In genomic region chr3:69324362-69325025, GRCh38 we compare ENCODE assay signal across 8 cellular contexts.
DNase-seq lines count a peak whose midpoint lies in the region; ATAC-seq, FAIRE-seq and TF ChIP-seq lines count a peak whose summit lies in the region.
"Had no signal": no experiment of that assay in that cellular context is flagged by ENCODE, and none has a peak within 500 bp of the region (broad histone marks: within the 10 kb centered on the region; RNA-seq: fewer than 3 reads in every experiment).

No MANE protein-coding gene starts in this region.

- ATAC-seq in GM21717 (IDR thresholded peaks at IDR 0.05; ENCODE audit: unreplicated experiment) = peak; percentile 69

- in situ Hi-C loops in GM13977 (cut with MboI; ENCODE audit: low pct_unique_long_range_greater_than_20kb, low sequenced_read_pairs, unreplicated experiment) = loop anchor here (10.0 kb wide), 1 partner anchor 100 kb away; no protein-coding TSS in a partner anchor

- DNase-seq in GM13977 (ENCODE audit: low spot score) = no peak
- no peak for DNase-seq in bronchial epithelial cell (ENCODE audit: low read depth)
- DNase-seq in pons (ENCODE audit: low spot score) = peak; percentile 81
- no peak for DNase-seq in DMS79 treated with DMSO at 0.1 percent for 48 hours (lab: John Stamatoyannopoulos, UW)
- DNase-seq in DMS79 (lab: John Stamatoyannopoulos, UW) = no peak
- DNase-seq: pancreas had no signal

- no peak overlapping the region for H3K4me3 ChIP-seq in bronchial epithelial cell (ENCODE audit: low read depth, low read length)
- H3K4me3 ChIP-seq: pancreas had no signal

- no peak for FAIRE-seq in bronchial epithelial cell (lab: Jason Lieb, UNC)
- FAIRE-seq: pancreas had no signal

- peak; percentile 65 for TF ChIP-seq CTCF in GM13977 (IDR thresholded peaks at IDR 0.05; ENCODE audit: extremely low read depth, insufficient read depth, missing control alignments)
- TF ChIP-seq CTCF in LNCAP (IDR thresholded peaks at IDR 0.05) = peak; percentile 46; the same call in 1 of the 2 replicates
- peak; percentile 36 for TF ChIP-seq CTCF in bronchial epithelial cell (IDR thresholded peaks at IDR 0.05; ENCODE audit: insufficient read depth, low read length, severe bottlenecking)

- H3K36me3 ChIP-seq in bronchial epithelial cell (ENCODE audit: control insufficient read depth, insufficient read depth, low read length) = no peaks in the 10 kb centered on the region
- H3K36me3 ChIP-seq: pancreas had no signal

- H3K27me3 ChIP-seq in bronchial epithelial cell (ENCODE audit: control insufficient read depth, insufficient read depth, low read length) = no peaks in the 10 kb centered on the region
- H3K27me3 ChIP-seq: pancreas had no signal
